In genomic region chr5:50667079-50667652, GRCh38 we compare ENCODE assay signal across 7 cellular contexts. TPM values are rescaled to one million over a fixed set of nuclear protein-coding genes. Genes with fewer than 3 reads are reported as not detected.
A peak's percentile ranks its signal among the peaks of the same experiment; 100 is the strongest.
DNase-seq lines count a peak whose midpoint lies in the region; FAIRE-seq and TF ChIP-seq lines count a peak whose summit lies in the region.

No MANE protein-coding gene starts in this region.

- POLR2A ChIA-PET in endothelial cell of umbilical vein (lab: Charles Lee) = no interaction called here

- no peaks in the 10 kb centered on the region for H3K9me2 ChIP-seq in GM23248 (ENCODE audit: insufficient read depth)
- no peaks in the 10 kb centered on the region for H3K9me2 ChIP-seq in Karpas-422 (replicated peaks; ENCODE audit: insufficient read depth, low read length)

- H3K79me2 ChIP-seq in GM23248 (ENCODE audit: insufficient read depth) (no peaks in the 10 kb centered on the region), Karpas-422 (ENCODE audit: low read length) (peaks cover 24% of the 10 kb centered on the region; the same call in 1 of the 2 replicates), endothelial cell of umbilical vein (ENCODE audit: control insufficient read depth, insufficient read depth, low read length) (no peaks in the 10 kb centered on the region)

- dilution Hi-C loops in endothelial cell of umbilical vein (cut with MboI; ENCODE audit: extremely low pct_ligation_motif_present, low sequenced_read_pairs) = no loop called here

- H3K9me3 ChIP-seq in GM23248 (ENCODE audit: low read depth) (no peaks in the 10 kb centered on the region), Karpas-422 (ENCODE audit: low read length) (no peaks in the 10 kb centered on the region), endothelial cell of umbilical vein (replicated peaks; ENCODE audit: control insufficient read depth, insufficient read depth, low read length) (no peaks in the 10 kb centered on the region), testis (no peaks in the 10 kb centered on the region)

- CTCF ChIA-PET in endothelial cell of umbilical vein (lab: Charles Lee) = no interaction called here

- intact Hi-C loops in endothelial cell of umbilical vein (cut with micrococcal nuclease) (no loop called here), testis (cut with DNase I; ENCODE audit: low total_unique reads) (no loop called here)

- H3K4me3 ChIP-seq in GM23248 = peak overlapping the region; percentile 74
- peak overlapping the region; percentile 85 for H3K4me3 ChIP-seq in Karpas-422 (ENCODE audit: low read length)
- peak overlapping the region; percentile 51 to 67 (median 52) for H3K4me3 ChIP-seq in endothelial cell of umbilical vein (replicated peaks in 1 of 3; ENCODE audit: insufficient read depth in 1 of 3, low read depth in 1 of 3, low read length in 3 of 3)
- H3K4me3 ChIP-seq in testis = peak overlapping the region; percentile 78 to 87

- TF ChIP-seq POLR2A in endothelial cell of umbilical vein (IDR thresholded peaks at IDR 0.05; ENCODE audit: low read depth, low read length) = no peak
- no peak for TF ChIP-seq POLR2A in testis (IDR thresholded peaks at IDR 0.05)

- no peak for TF ChIP-seq CTCF in GM13977 (IDR thresholded peaks at IDR 0.05; ENCODE audit: extremely low read depth, insufficient read depth, missing control alignments)
- TF ChIP-seq CTCF in endothelial cell of umbilical vein (IDR thresholded peaks at IDR 0.05; ENCODE audit: extremely low read depth in 1 of 2, insufficient read depth in 1 of 2, low read depth in 1 of 2, low read length in 2 of 2) = no peak
- no peak for TF ChIP-seq CTCF in testis (IDR thresholded peaks at IDR 0.05)

- no peaks in the 10 kb centered on the region for H4K20me1 ChIP-seq in GM23248 (ENCODE audit: insufficient read depth)
- H4K20me1 ChIP-seq in Karpas-422 (ENCODE audit: insufficient read depth, low read depth, low read length) = no peaks in the 10 kb centered on the region
- no peaks in the 10 kb centered on the region for H4K20me1 ChIP-seq in endothelial cell of umbilical vein (replicated peaks; ENCODE audit: control insufficient read depth, extremely low read depth, insufficient read depth, low read length)

- BruUV-seq in endothelial cell of umbilical vein (replicated peaks; lab: Mats Ljungman, UMichigan) = no TSS peak

- H3F3A ChIP-seq in GM23248 (ENCODE audit: insufficient read depth) = peaks cover 9% of the 10 kb centered on the region; the same call in 1 of the 2 replicates

- H3K36me3 ChIP-seq in GM23248 (ENCODE audit: low read depth) = no peaks in the 10 kb centered on the region
- no peaks in the 10 kb centered on the region for H3K36me3 ChIP-seq in Karpas-422 (ENCODE audit: insufficient read depth, low read length)
- no peaks in the 10 kb centered on the region for H3K36me3 ChIP-seq in endothelial cell of umbilical vein (ENCODE audit: control insufficient read depth in 2 of 2, extremely low read depth in 1 of 2, insufficient read depth in 2 of 2, low read length in 2 of 2)
- H3K36me3 ChIP-seq in testis (ENCODE audit: low read depth, missing control alignments) = no peaks in the 10 kb centered on the region

- H3K9ac ChIP-seq in GM23248 (peak overlapping the region; percentile 68), Karpas-422 (ENCODE audit: low read length) (peak overlapping the region; percentile 82), endothelial cell of umbilical vein (replicated peaks; ENCODE audit: extremely low read depth, insufficient read depth, low read length) (peak overlapping the region; percentile 37)

- H3K4me2 ChIP-seq in GM23248 (ENCODE audit: unreplicated experiment) (peak overlapping the region; percentile 91), Karpas-422 (ENCODE audit: low read depth, low read length, poor library complexity, severe bottlenecking) (peak overlapping the region; percentile 90), endothelial cell of umbilical vein (ENCODE audit: insufficient read depth, low read length) (peak overlapping the region; percentile 85)

- 0% methylated on average over 31 to 41 of the region's 43 CpGs for WGBS in GM23248 (ENCODE audit: low coverage in 1 of 2, low lambda C conversion rate in 2 of 2, missing lambda C conversion rate in 2 of 2), 2 experiments
- WGBS in testis, 2 donors = 0 to 1% methylated on average over 18 to 32 of the region's 43 CpGs

- no peaks in the 10 kb centered on the region for H3K9me1 ChIP-seq in endothelial cell of umbilical vein (replicated peaks; ENCODE audit: control insufficient read depth, extremely low read depth, insufficient read depth, low read length)

- FAIRE-seq in endothelial cell of umbilical vein (lab: Jason Lieb, UNC) = no peak

- DNase-seq in GM13977 (ENCODE audit: low spot score) = peak; percentile 31
- peak; percentile 75 for DNase-seq in GM23248
- peak; percentile 77 for DNase-seq in Karpas-422
- DNase-seq in UCSD-AML1 (lab: John Stamatoyannopoulos, UW; ENCODE audit: unreplicated experiment) = peak; percentile 16
- peak; percentile 4 for DNase-seq in endothelial cell of umbilical vein (ENCODE audit: low read depth, low spot score)
- DNase-seq in mucosa of gallbladder (ENCODE audit: low spot score) = peak; percentile 42
- DNase-seq in testis = peak; percentile 63

- H3K27ac ChIP-seq in GM23248 (no peak overlapping the region), Karpas-422 (ENCODE audit: low read length) (peak overlapping the region; percentile 45; the same call in 1 of the 2 replicates), endothelial cell of umbilical vein (ENCODE audit: insufficient read depth, low read depth, low read length) (no peak overlapping the region), testis (peak overlapping the region; percentile 81 to 87)

- H2AFZ ChIP-seq in GM23248 = peak overlapping the region; percentile 87
- peak overlapping the region; percentile 86 for H2AFZ ChIP-seq in Karpas-422 (ENCODE audit: low read length)
- peak overlapping the region; percentile 81 for H2AFZ ChIP-seq in endothelial cell of umbilical vein (ENCODE audit: low read depth, low read length)

- in situ Hi-C loops in GM13977 (cut with MboI; ENCODE audit: low pct_unique_long_range_greater_than_20kb, low sequenced_read_pairs, unreplicated experiment) = loop anchor here (25.0 kb wide), 1 partner anchor 230 kb away; the partner anchor contains the start of gene EMB
- in situ Hi-C loops in GM23248 (cut with MboI) = no loop called here

- 0 out of 2 replicates have a peak, but pooled peaks cover 4% of the 10 kb centered on the region for H3K4me1 ChIP-seq in GM23248 (ENCODE audit: insufficient read depth)
- peaks cover 18% of the 10 kb centered on the region for H3K4me1 ChIP-seq in Karpas-422 (ENCODE audit: low read length)
- peaks cover 8% of the 10 kb centered on the region for H3K4me1 ChIP-seq in endothelial cell of umbilical vein (ENCODE audit: control insufficient read depth, extremely low read depth, insufficient read depth, low read length)
- H3K4me1 ChIP-seq in testis = no peaks in the 10 kb centered on the region

- H3K27me3 ChIP-seq in GM23248 (replicated peaks; ENCODE audit: insufficient read depth) = no peaks in the 10 kb centered on the region
- no peaks in the 10 kb centered on the region for H3K27me3 ChIP-seq in Karpas-422 (ENCODE audit: low read length)
- peaks cover 4 to 10% of the 10 kb centered on the region in 2 experiments for H3K27me3 ChIP-seq in endothelial cell of umbilical vein (ENCODE audit: control insufficient read depth in 2 of 2, insufficient read depth in 2 of 2, low read length in 2 of 2)
- no peaks in the 10 kb centered on the region for H3K27me3 ChIP-seq in testis

TF ChIP-seq in endothelial cell of umbilical vein, 7 proteins besides CTCF, POLR2A, EP300 and RAD21:
- no peak for TF ChIP-seq FOS (IDR thresholded peaks at IDR 0.05; ENCODE audit: borderline replicate concordance, insufficient read depth, low read length)
- no peak for TF ChIP-seq JUN (IDR thresholded peaks at IDR 0.05; ENCODE audit: borderline replicate concordance, insufficient read depth, insufficient read length, low read depth)
- TF ChIP-seq EZH2 (IDR thresholded peaks at IDR 0.05; ENCODE audit: borderline replicate concordance, low read depth, low read length, severe bottlenecking) = no peak
- no peak for TF ChIP-seq GATA2 (IDR thresholded peaks at IDR 0.05; ENCODE audit: insufficient read depth, insufficient read length, low read depth, low read length)
- TF ChIP-seq MYC (IDR thresholded peaks at IDR 0.05; ENCODE audit: low read depth, low read length) = no peak
- no peak for TF ChIP-seq MAX (IDR thresholded peaks at IDR 0.05; ENCODE audit: insufficient read depth, insufficient read length)
- TF ChIP-seq POLR2AphosphoS5 (IDR thresholded peaks at IDR 0.05; ENCODE audit: insufficient read depth, low read depth, low read length) = no peak

RNA-seq across cellular contexts. Expression of gene PARP8, which starts 0.7 kb away (rescaled TPM):
- total RNA-seq in GM23248 (2014; rRNA removed; shearing (Covaris generic)) = 1.1 and 1.9 TPM in 2 replicates
- 2.5 and 3.3 TPM in 2 replicates for polyA plus RNA-seq in GM23248 (2016; fragmentation: Nextera tagmentation; extraction: Ambion mirVana)
- 22.0 and 31.5 TPM in 2 replicates for total RNA-seq in Karpas-422 (2014; rRNA removed; shearing (Covaris generic); ENCODE audit: low replicate concordance)
- total RNA-seq in endothelial cell of umbilical vein = 0.18 and 0.60 TPM in 2 replicates
- 0.03 TPM in 1 of 2 replicates, not detected in the other for polyA plus RNA-seq in endothelial cell of umbilical vein
- polyA plus RNA-seq in endothelial cell of umbilical vein (2011; cell fraction: cytosol; rRNA removed) = 0.03 and 0.10 TPM in 2 replicates
- 0.45 and 0.51 TPM in 2 replicates for polyA plus RNA-seq in endothelial cell of umbilical vein (2011; cell fraction: nucleus; rRNA removed)
- not detected in 2 replicates for polyA plus RNA-seq in endothelial cell of umbilical vein (2012)
- polyA minus RNA-seq in endothelial cell of umbilical vein = 0.11 and 0.80 TPM in 2 replicates
- polyA minus RNA-seq in endothelial cell of umbilical vein (2011; cell fraction: cytosol; rRNA and poly(A)+ RNA removed) = 2.4 TPM
- polyA minus RNA-seq in endothelial cell of umbilical vein (2011; cell fraction: nucleus; rRNA and poly(A)+ RNA removed) = 1.1 and 1.3 TPM in 2 replicates
- 78.4 TPM for total RNA-seq in mucosa of gallbladder
- 10 to 100 TPM; 14.4 to 18.0 TPM for total RNA-seq in testis
- 24.3 TPM for polyA plus RNA-seq in testis (ENCODE audit: insufficient read depth, low read depth, low replicate concordance)

Comparison
In these comparisons a context has a peak if more than half of its experiments do, and no peak if none do; other contexts are left out.
1. DNase-seq: peak in every context shown above with its lines; median percentile 77 in Karpas-422; 75 in GM23248; 63 in testis; 42 in mucosa of gallbladder; 31 in GM13977; 16 in UCSD-AML1; 4 in endothelial cell of umbilical vein.
2. H3K27ac ChIP-seq: peak in Karpas-422 (single experiment) and testis (2 of 2); none in GM23248 (single experiment) and endothelial cell of umbilical vein (single experiment).
3. Peak in every context shown above with its lines, with median percentiles within 50 percentile points of each other: H2AFZ ChIP-seq, H3K4me2 ChIP-seq, H3K4me3 ChIP-seq and H3K9ac ChIP-seq.